Comparison of ENCODE assay signal across 20 cellular contexts in the genomic region with DNA sequence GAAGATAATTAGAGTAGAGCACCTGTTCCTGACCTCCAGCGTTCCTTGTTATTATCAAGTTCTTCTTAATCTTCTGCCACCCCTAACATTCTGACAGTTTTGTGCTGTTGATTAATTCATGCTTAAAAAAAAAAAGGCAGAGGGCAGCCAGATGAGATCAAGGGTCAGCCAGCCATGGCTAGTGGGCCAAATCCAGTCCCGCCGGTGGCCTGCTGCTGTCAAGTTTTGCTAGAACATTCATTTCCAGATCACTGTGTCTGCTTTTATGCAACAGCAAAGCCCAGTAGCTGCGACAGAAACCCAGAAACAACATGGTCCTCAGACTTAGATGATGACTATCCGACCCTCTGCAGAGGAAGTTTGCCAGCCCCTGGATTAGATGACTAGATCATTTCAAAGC.
"Had no signal": no experiment of that assay in that cellular context is flagged by ENCODE, and none has a peak within 500 bp of the region (broad histone marks: within the 10 kb centered on the region; RNA-seq: fewer than 3 reads in every experiment).

No MANE protein-coding gene starts in this region.

- ATAC-seq: activated T-helper 17 cell treated with anti-CD3 and anti-CD28 coated beads, Interleukin-2, amount 50 U/mL, for 72 hours; gastrocnemius medialis; natural killer cell had no signal

- H3K4me3 Mint-ChIP-seq: activated naive CD8-positive, alpha-beta T cell treated with anti-CD3 and anti-CD28 coated beads for 36 hours; activated T-helper 17 cell treated with anti-CD3 and anti-CD28 coated beads, Interleukin-2, amount 50 U/mL, for 72 hours; natural killer cell; stimulated activated naive CD8-positive, alpha-beta T cell treated with anti-CD3 and anti-CD28 coated beads, Interleukin-15, Interleukin-2, amounts not matched to agents 100 ng/mL and 50 ng/mL, for 24 hours had no signal

- DNase-seq: activated CD4-positive, alpha-beta T cell treated with anti-CD3 and anti-CD28 coated beads, Interleukin-2, amount 50 U/mL, for 48 hours; activated naive CD4-positive, alpha-beta T cell; activated naive CD8-positive, alpha-beta T cell treated with anti-CD3 and anti-CD28 coated beads for 36 hours; activated T-cell treated with anti-CD3 and anti-CD28 coated beads for 4 hours; brain microvascular endothelial cell; effector CD4-positive, alpha-beta T cell; gastrocnemius medialis; heart right ventricle; kidney glomerular epithelial cell; mesendoderm; natural killer cell; SW 1271; T-helper 2 cell had no signal

- H3K36me3 ChIP-seq: brain microvascular endothelial cell, SJSA1, thoracic aorta had no signal

- H3K27me3 Mint-ChIP-seq: activated naive CD8-positive, alpha-beta T cell treated with anti-CD3 and anti-CD28 coated beads for 36 hours; activated T-helper 17 cell treated with anti-CD3 and anti-CD28 coated beads, Interleukin-2, amount 50 U/mL, for 72 hours; stimulated activated naive CD8-positive, alpha-beta T cell treated with anti-CD3 and anti-CD28 coated beads, Interleukin-15, Interleukin-2, amounts not matched to agents 100 ng/mL and 50 ng/mL, for 24 hours had no signal

- H3K27ac Mint-ChIP-seq: activated naive CD8-positive, alpha-beta T cell treated with anti-CD3 and anti-CD28 coated beads for 36 hours; activated T-helper 17 cell treated with anti-CD3 and anti-CD28 coated beads, Interleukin-2, amount 50 U/mL, for 72 hours; natural killer cell; stimulated activated naive CD8-positive, alpha-beta T cell treated with anti-CD3 and anti-CD28 coated beads, Interleukin-15, Interleukin-2, amounts not matched to agents 100 ng/mL and 50 ng/mL, for 24 hours had no signal

- H3K36me3 Mint-ChIP-seq: natural killer cell had no signal

- FAIRE-seq: TTC549 had no signal

- H3K9me3 ChIP-seq: gastrocnemius medialis, heart right ventricle, SJSA1, thoracic aorta, upper lobe of left lung had no signal

- H3K9me3 Mint-ChIP-seq: activated naive CD8-positive, alpha-beta T cell treated with anti-CD3 and anti-CD28 coated beads for 36 hours; activated T-helper 17 cell treated with anti-CD3 and anti-CD28 coated beads, Interleukin-2, amount 50 U/mL, for 72 hours; natural killer cell; stimulated activated naive CD8-positive, alpha-beta T cell treated with anti-CD3 and anti-CD28 coated beads, Interleukin-15, Interleukin-2, amounts not matched to agents 100 ng/mL and 50 ng/mL, for 24 hours had no signal

- H3K27me3 ChIP-seq: brain microvascular endothelial cell, gastrocnemius medialis, heart right ventricle, SJSA1, upper lobe of left lung had no signal

- H3K27ac ChIP-seq: brain microvascular endothelial cell, coronary artery, SJSA1, thoracic aorta, upper lobe of left lung had no signal

- H3K4me3 ChIP-seq: coronary artery, gastrocnemius medialis, heart right ventricle, SJSA1, thoracic aorta, upper lobe of left lung had no signal
